ENCODE assay signal across 9 cellular contexts in the genomic region with DNA sequence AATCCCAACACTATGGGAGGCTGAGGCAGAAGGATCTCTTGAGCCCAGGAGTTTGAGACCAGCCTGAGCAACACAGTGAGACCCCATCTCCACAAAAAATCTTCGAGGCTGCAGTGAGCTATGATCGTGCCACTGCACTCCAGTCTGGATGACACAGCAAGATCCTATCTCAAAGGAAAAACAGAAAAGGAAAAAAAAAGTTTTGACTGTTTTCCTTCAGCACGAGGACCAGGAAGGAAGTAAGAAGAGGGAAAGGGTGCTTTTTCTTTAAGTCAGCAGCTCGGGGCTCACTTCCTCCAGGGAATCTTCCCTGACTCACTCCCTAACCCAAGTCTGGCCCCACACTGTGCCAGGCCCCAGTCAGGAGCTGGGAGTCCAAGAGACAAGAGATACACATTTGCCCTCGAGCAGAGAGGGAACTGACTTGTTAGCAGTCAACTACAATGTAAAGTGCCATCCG. TPM values are rescaled to one million over a fixed set of nuclear protein-coding genes. Genes with fewer than 3 reads are reported as not detected.
DNase-seq lines count a peak whose midpoint lies in the region; ATAC-seq and TF ChIP-seq lines count a peak whose summit lies in the region.
"Had no signal": no experiment of that assay in that cellular context is flagged by ENCODE, and none has a peak within 500 bp of the region (broad histone marks: within the 10 kb centered on the region; RNA-seq: fewer than 3 reads in every experiment).

No MANE protein-coding gene starts in this region.

- peaks cover 6% of the 10 kb centered on the region for H3K36me3 Mint-ChIP-seq in CD8-positive, alpha-beta T cell
- H3K36me3 Mint-ChIP-seq in neural progenitor cell = no peaks in the 10 kb centered on the region

- H3K36me3 ChIP-seq in CD8-positive, alpha-beta T cell (ENCODE audit: insufficient read depth, low read length) = no peaks in the 10 kb centered on the region
- no peaks in the 10 kb centered on the region for H3K36me3 ChIP-seq in Panc1 (ENCODE audit: control insufficient read depth, insufficient read depth, low read length)
- H3K36me3 ChIP-seq in esophagus muscularis mucosa = no peaks in the 10 kb centered on the region
- no peaks in the 10 kb centered on the region for H3K36me3 ChIP-seq in neural progenitor cell

- no peak overlapping the region for H3K4me2 ChIP-seq in neural progenitor cell

- H2AFZ ChIP-seq in neural progenitor cell (replicated peaks) = no peak overlapping the region

- no peak for TF ChIP-seq CTCF in CD8-positive, alpha-beta T cell (IDR thresholded peaks at IDR 0.05)
- TF ChIP-seq CTCF in Panc1 (IDR thresholded peaks at IDR 0.05) (no peak), esophagus muscularis mucosa (IDR thresholded peaks at IDR 0.05) (no peak), neural progenitor cell (IDR thresholded peaks at IDR 0.05) (no peak)

- intact Hi-C loops in CD8-positive, alpha-beta T cell (cut with DNase I, micrococcal nuclease) = no loop called here
- intact Hi-C loops in Panc1 (cut with micrococcal nuclease; ENCODE audit: unreplicated experiment) (no loop called here), esophagus muscularis mucosa (cut with DNase I) (no loop called here)

- no peaks in the 10 kb centered on the region for H3K9me3 Mint-ChIP-seq in CD8-positive, alpha-beta T cell
- H3K9me3 Mint-ChIP-seq in neural progenitor cell = no peaks in the 10 kb centered on the region

- no peaks in the 10 kb centered on the region for H4K20me1 ChIP-seq in neural progenitor cell (ENCODE audit: low read depth)

- no peak overlapping the region for H3K4me3 ChIP-seq in CD8-positive, alpha-beta T cell (ENCODE audit: low read depth, low read length)
- H3K4me3 ChIP-seq in Panc1 (ENCODE audit: low read depth in 2 of 2, low read length in 2 of 2) (no peak overlapping the region), esophagus muscularis mucosa (no peak overlapping the region), neural progenitor cell (no peak overlapping the region)

- no peak overlapping the region for H3K9ac ChIP-seq in neural progenitor cell

- peaks cover 91% of the 10 kb centered on the region for H3K4me1 Mint-ChIP-seq in CD8-positive, alpha-beta T cell (ENCODE audit: low read depth)
- peaks cover 43% of the 10 kb centered on the region for H3K4me1 Mint-ChIP-seq in neural progenitor cell

- H3K4me3 Mint-ChIP-seq in CD8-positive, alpha-beta T cell = peak overlapping the region; percentile 19
- no peak overlapping the region for H3K4me3 Mint-ChIP-seq in neural progenitor cell

- no TSS peak for BruUV-seq in Panc1 (replicated peaks; lab: Mats Ljungman, UMichigan)

- TF ChIP-seq POLR2A in esophagus muscularis mucosa (IDR thresholded peaks at IDR 0.05; ENCODE audit: low read depth) = no peak

- ATAC-seq in CD8-positive, alpha-beta T cell = no peak
- ATAC-seq in Panc1 (no peak), HG03571 (IDR thresholded peaks at IDR 0.05; ENCODE audit: unreplicated experiment) (no peak), HG02973 (IDR thresholded peaks at IDR 0.05; ENCODE audit: unreplicated experiment) (no peak)

- no peak for DNase-seq in CD8-positive, alpha-beta T cell
- no peak for DNase-seq in Panc1 (ENCODE audit: low read depth, low spot score)
- no peak for DNase-seq in esophagus muscularis mucosa (ENCODE audit: extremely low spot score)
- no peak for DNase-seq in neural progenitor cell (ENCODE audit: low spot score)
- no peak for DNase-seq in HK-2 (ENCODE audit: unreplicated experiment)
- DNase-seq in activated effector memory CD4-positive, alpha-beta T cell treated with Interleukin-2 at 50 U/mL for 16 hours = no peak
- DNase-seq: NCI-H1417 treated with DMSO at 0.1 percent for 48 hours had no signal

- no peaks in the 10 kb centered on the region for H3K9me3 ChIP-seq in CD8-positive, alpha-beta T cell (ENCODE audit: low read length)
- H3K9me3 ChIP-seq in Panc1 (ENCODE audit: control insufficient read depth, insufficient read depth, low read depth, low read length) (no peaks in the 10 kb centered on the region), esophagus muscularis mucosa (no peaks in the 10 kb centered on the region), neural progenitor cell (ENCODE audit: low read depth) (no peaks in the 10 kb centered on the region)

- H3F3A ChIP-seq in neural progenitor cell (ENCODE audit: low read depth) = peaks cover 6% of the 10 kb centered on the region

- WGBS in esophagus muscularis mucosa = 34% methylated on average over 6 of the region's 6 CpGs

- no peak overlapping the region for H3K27ac ChIP-seq in CD8-positive, alpha-beta T cell (ENCODE audit: low read depth, low read length)
- H3K27ac ChIP-seq in Panc1 (ENCODE audit: low read length) (peak overlapping the region; percentile 96), esophagus muscularis mucosa (replicated peaks in 1 of 4) (peak overlapping the region; percentile 95 to 98 (median 97)), neural progenitor cell (no peak overlapping the region)

- no peaks in the 10 kb centered on the region for H3K27me3 Mint-ChIP-seq in CD8-positive, alpha-beta T cell (ENCODE audit: low read depth)
- peaks cover 3% of the 10 kb centered on the region for H3K27me3 Mint-ChIP-seq in neural progenitor cell (ENCODE audit: insufficient read depth, low read depth)

- POLR2A ChIA-PET in CD8-positive, alpha-beta T cell (lab: Charles Lee) = no interaction called here
- POLR2A ChIA-PET in Panc1 (lab: Charles Lee) = no interaction called here

- no peaks in the 10 kb centered on the region for H3K79me2 ChIP-seq in neural progenitor cell (ENCODE audit: low read depth)

- CTCF ChIA-PET in CD8-positive, alpha-beta T cell (lab: Charles Lee) = interaction anchor here (13.4 kb wide), 1 partner anchor 48 kb away, joined by 122 read pairs; no protein-coding TSS in a partner anchor
- CTCF ChIA-PET in Panc1 (lab: Charles Lee) = interaction anchor here (0.6 kb wide), 1 partner anchor 1171 kb away, joined by 3 read pairs; no protein-coding TSS in a partner anchor

- H3K27me3 ChIP-seq in CD8-positive, alpha-beta T cell (ENCODE audit: insufficient read depth, low read length) = no peaks in the 10 kb centered on the region
- no peaks in the 10 kb centered on the region for H3K27me3 ChIP-seq in Panc1 (ENCODE audit: control insufficient read depth, insufficient read depth, low read length)
- no peaks in the 10 kb centered on the region for H3K27me3 ChIP-seq in esophagus muscularis mucosa
- H3K27me3 ChIP-seq in neural progenitor cell = no peaks in the 10 kb centered on the region

- TF ChIP-seq EP300 in esophagus muscularis mucosa (IDR thresholded peaks at IDR 0.05) = no peak

- H3K27ac Mint-ChIP-seq in CD8-positive, alpha-beta T cell = peak overlapping the region; percentile 57
- peak overlapping the region; percentile 82 for H3K27ac Mint-ChIP-seq in neural progenitor cell

- peaks cover 89% of the 10 kb centered on the region for H3K4me1 ChIP-seq in CD8-positive, alpha-beta T cell (ENCODE audit: insufficient read depth, low read length)
- peaks cover 94% of the 10 kb centered on the region for H3K4me1 ChIP-seq in Panc1 (ENCODE audit: control insufficient read depth, insufficient read depth, low read length)
- H3K4me1 ChIP-seq in esophagus muscularis mucosa = peaks cover 89 to 100% (median 100%) of the 10 kb centered on the region in 4 donors
- peaks cover 21% of the 10 kb centered on the region for H3K4me1 ChIP-seq in neural progenitor cell

- in situ Hi-C loops in Panc1 (cut with HindIII; ENCODE audit: low pct_unique_long_range_greater_than_20kb, low sequenced_read_pairs) = no loop called here

RNA-seq across cellular contexts. Expression of gene ARRB1, which starts 14.2 kb away (rescaled TPM):
- total RNA-seq in CD8-positive, alpha-beta T cell = 10 to 100 TPM; 25.1 to 26.5 TPM
- 219 TPM for total RNA-seq in Panc1 (2021; ENCODE audit: unreplicated experiment)
- 236 TPM for polyA plus RNA-seq in Panc1 (2012; ENCODE audit: insufficient read length)
- 100 to 1,000 TPM in 1 of 4 donors, 10 to 100 TPM in 3; 41.1 to 102 (median 76.7) TPM for total RNA-seq in esophagus muscularis mucosa
- 1.0 and 1.8 TPM in 2 replicates for total RNA-seq in neural progenitor cell (ENCODE audit: low replicate concordance)

Comparison
In these comparisons a context has a peak if more than half of its experiments do, and no peak if none do; other contexts are left out.
1. H3K27ac ChIP-seq: peak in Panc1 (single experiment) and esophagus muscularis mucosa (4 of 4); none in CD8-positive, alpha-beta T cell (single experiment) and neural progenitor cell (single experiment).